ENCODE assay signal across 27 cellular contexts in the genomic region with DNA sequence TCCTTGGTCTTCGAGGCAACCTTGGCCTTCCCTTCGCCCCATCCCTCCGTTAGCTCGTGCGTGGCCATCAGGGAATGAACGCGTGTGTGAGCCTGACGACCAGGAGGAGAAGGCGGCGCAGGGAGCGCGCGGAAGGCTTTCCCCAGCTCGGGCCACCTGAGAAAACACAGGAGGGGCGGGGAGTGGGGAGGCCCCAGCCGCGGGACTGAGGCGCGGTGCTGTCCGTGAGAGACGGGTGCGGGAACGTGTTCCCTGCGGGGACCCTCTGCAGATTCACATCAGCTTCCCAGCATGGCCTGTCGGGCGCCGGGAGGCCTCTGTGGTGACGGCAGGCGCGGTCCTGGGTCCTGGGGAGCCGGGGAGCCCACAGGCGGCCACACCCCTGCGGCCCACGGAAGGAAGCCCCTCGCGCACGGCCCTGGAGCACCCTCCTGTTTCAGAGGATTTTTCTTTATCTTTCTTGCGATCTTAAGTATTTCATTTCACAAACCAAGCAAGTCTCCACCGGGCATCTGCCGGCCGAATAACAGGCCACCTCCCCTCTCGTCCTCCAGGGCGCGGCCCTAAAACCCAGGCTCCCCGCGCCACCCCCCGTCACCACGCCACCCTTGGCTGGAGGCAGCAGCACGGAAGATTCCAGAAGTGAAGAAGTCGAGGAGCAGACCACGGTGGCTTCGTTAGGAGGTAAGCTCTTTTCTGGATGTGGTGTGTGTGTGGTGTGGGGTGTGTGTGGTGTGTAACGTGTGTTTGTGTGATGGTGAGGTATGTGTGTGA.
DNase-seq lines count a peak whose midpoint lies in the region; ATAC-seq, FAIRE-seq and TF ChIP-seq lines count a peak whose summit lies in the region.
"Had no signal": no experiment of that assay in that cellular context is flagged by ENCODE, and none has a peak within 500 bp of the region (broad histone marks: within the 10 kb centered on the region; RNA-seq: fewer than 3 reads in every experiment).

No MANE protein-coding gene starts in this region.

- H3K27ac Mint-ChIP-seq in Calu3 (ENCODE audit: unreplicated experiment) = peak overlapping the region; percentile 9
- H3K27ac Mint-ChIP-seq: type B pancreatic cell had no signal

- H3K27ac ChIP-seq in left ventricle myocardium inferior (replicated peaks) (no peak overlapping the region), GM12878 (ENCODE audit: control insufficient read depth, insufficient read depth) (no peak overlapping the region), neuronal stem cell (replicated peaks; ENCODE audit: low read length) (no peak overlapping the region)
- H3K27ac ChIP-seq: adrenal gland, body of pancreas, C4-2B, esophagus muscularis mucosa, GM23248, heart right ventricle had no signal

- no peak overlapping the region for H3K18ac ChIP-seq in neuronal stem cell (ENCODE audit: low read length)

- no peak for TF ChIP-seq EP300 in GM12878 (IDR thresholded peaks at IDR 0.05; ENCODE audit: borderline replicate concordance in 1 of 2, control insufficient read depth in 1 of 2, low read depth in 2 of 2, low read length in 2 of 2)

- no peak overlapping the region for H2BK12ac ChIP-seq in neuronal stem cell (ENCODE audit: low read length)

- H4K91ac ChIP-seq in neuronal stem cell (ENCODE audit: low read depth, low read length, poor library complexity) = no peak overlapping the region

- H3K14ac ChIP-seq in neuronal stem cell (ENCODE audit: low read length) = peak overlapping the region; percentile 79

- peaks cover 38% of the 10 kb centered on the region for H3K4me1 ChIP-seq in left ventricle myocardium inferior
- H3K4me1 ChIP-seq in GM12878 (ENCODE audit: control insufficient read depth, insufficient read depth, low read length) = peaks cover 6% of the 10 kb centered on the region; the same call in 1 of the 2 replicates
- peaks cover 2 to 14% of the 10 kb centered on the region in 2 donors for H3K4me1 ChIP-seq in neuronal stem cell (ENCODE audit: control insufficient read depth in 2 of 2, insufficient read depth in 1 of 2, low read depth in 1 of 2, low read length in 2 of 2)

- H3K4me3 ChIP-seq in left ventricle myocardium inferior (no peak overlapping the region), GM12878 (no peak overlapping the region), neuronal stem cell (ENCODE audit: low read length in 2 of 2) (no peak overlapping the region)
- H3K4me3 ChIP-seq: adrenal gland, body of pancreas, esophagus muscularis mucosa, GM23248, heart right ventricle had no signal

- no peaks in the 10 kb centered on the region for H4K20me1 ChIP-seq in GM12878 (ENCODE audit: control insufficient read depth, insufficient read depth)

- H3K9ac ChIP-seq in GM12878 (ENCODE audit: control insufficient read depth, insufficient read depth, low read length) (no peak overlapping the region), neuronal stem cell (ENCODE audit: low read depth, low read length, poor library complexity) (no peak overlapping the region)
- H3K9ac ChIP-seq: GM23248 had no signal

- ATAC-seq in left ventricle myocardium superior (no peak), GM12878 (no peak)
- ATAC-seq: body of pancreas, heart right ventricle had no signal

- peaks cover 54% of the 10 kb centered on the region for H3K36me3 ChIP-seq in left ventricle myocardium inferior
- no peaks in the 10 kb centered on the region for H3K36me3 ChIP-seq in GM12878 (ENCODE audit: control insufficient read depth in 2 of 2, insufficient read depth in 2 of 2, low read length in 1 of 2)
- H3K36me3 ChIP-seq in neuronal stem cell (replicated peaks in 1 of 2; ENCODE audit: control insufficient read depth in 2 of 2, insufficient read depth in 2 of 2, low read length in 2 of 2) = peaks cover 0 to 20% of the 10 kb centered on the region in 2 donors

- H2AFZ ChIP-seq in GM12878 (ENCODE audit: control insufficient read depth, low read depth, low read length) = no peak overlapping the region
- no peak overlapping the region for H2AFZ ChIP-seq in neuronal stem cell (ENCODE audit: low read length)
- H2AFZ ChIP-seq: GM23248 had no signal

- no peak overlapping the region for H2AK5ac ChIP-seq in neuronal stem cell (ENCODE audit: low read depth, low read length)

- BruUV-seq in Calu3 (replicated peaks; lab: Mats Ljungman, UMichigan) (no TSS peak), GM12878 (replicated peaks; lab: Mats Ljungman, UMichigan) (no TSS peak)

- no peak overlapping the region for H3K4ac ChIP-seq in neuronal stem cell (ENCODE audit: low read length)

- H2BK5ac ChIP-seq in neuronal stem cell (ENCODE audit: low read length) = peak overlapping the region; percentile 39

- intact Hi-C loops in left ventricle myocardium superior (cut with micrococcal nuclease) (no loop called here), left ventricle myocardium inferior (cut with micrococcal nuclease) (no loop called here), Calu3 (cut with micrococcal nuclease; ENCODE audit: unreplicated experiment) (no loop called here), GM12878 (cut with micrococcal nuclease; ENCODE audit: unreplicated experiment) (loop anchor here (10.0 kb wide), 2 partner anchors 69 to 349 kb away; partner anchors contain the start of gene SLC19A1)

- DNase-seq in left ventricle myocardium superior (peak; percentile 26), left ventricle myocardium inferior (no peak), Calu3 (no peak), GM12878 (ENCODE audit: low read depth, low spot score) (no peak), neuronal stem cell (ENCODE audit: low spot score) (no peak), AG08396 (ENCODE audit: low spot score) (no peak), RKO (ENCODE audit: low spot score) (no peak)
- DNase-seq: activated CD4-positive, alpha-beta T cell treated with anti-CD3 and anti-CD28 coated beads, Interleukin-2, amount 50 U/mL, for 48 hours; adrenal gland; body of pancreas; cerebellar nuclear complex; foreskin fibroblast; GM23248; midbrain; NCI-H1092; NCI-H1694; NCI-H446; NCI-H82; stimulated activated CD4-positive, alpha-beta T cell treated with anti-CD3 and anti-CD28 coated beads, Interleukin-4, amount 100 ng/mL, for 4 hours had no signal

- H2BK15ac ChIP-seq in neuronal stem cell (ENCODE audit: low read length) = no peak overlapping the region

- H2BK120ac ChIP-seq in neuronal stem cell (ENCODE audit: low read depth, low read length) = no peak overlapping the region

- no peaks in the 10 kb centered on the region for H3K79me2 ChIP-seq in GM12878 (ENCODE audit: control insufficient read depth, insufficient read depth, low read length)

- CTCF ChIA-PET in Calu3 (lab: Charles Lee) (no interaction called here), GM12878 (lab: Yijun Ruan, JAX) (no interaction called here)

- peaks cover 14% of the 10 kb centered on the region for H3K79me1 ChIP-seq in neuronal stem cell (ENCODE audit: low read depth, low read length)

- in situ Hi-C loops in GM12878 (cut with MboI) = no loop called here

- H3K9me3 ChIP-seq in left ventricle myocardium inferior (replicated peaks) (no peaks in the 10 kb centered on the region), GM12878 (replicated peaks; ENCODE audit: control insufficient read depth, insufficient read depth, low read length) (no peaks in the 10 kb centered on the region; the same call in 2 of the 3 replicates), neuronal stem cell (replicated peaks in 1 of 2; ENCODE audit: control insufficient read depth in 2 of 2, insufficient read depth in 1 of 2, low read depth in 1 of 2, low read length in 2 of 2) (peaks cover 0 to 11% of the 10 kb centered on the region in 2 donors)
- H3K9me3 ChIP-seq: adrenal gland, body of pancreas, esophagus muscularis mucosa, heart right ventricle had no signal

- RAD21 ChIA-PET in GM12878 (lab: Charles Lee; ENCODE audit: unreplicated experiment) = no interaction called here

- no peak overlapping the region for H3K23ac ChIP-seq in neuronal stem cell (ENCODE audit: low read depth, low read length, poor library complexity)

- H3K9me3 Mint-ChIP-seq in Calu3 (ENCODE audit: low read depth, unreplicated experiment) = peaks cover 4% of the 10 kb centered on the region
- H3K9me3 Mint-ChIP-seq: nephron, type B pancreatic cell had no signal

- WGBS in GM12878 (ENCODE audit: insufficient coverage, insufficient replicate concordance, low lambda C conversion rate, missing lambda C conversion rate) = 86% methylated on average over 38 of the region's 53 CpGs
- WGBS in neuronal stem cell (ENCODE audit: extremely low coverage in 2 of 2, insufficient read length in 2 of 2, insufficient replicate concordance in 1 of 2), 2 donors = 100% methylated on average over 1 of the region's 53 CpGs

- no peak for FAIRE-seq in GM12878 (lab: Jason Lieb, UNC)
- FAIRE-seq: endometrium, keratinocyte, RCC 7860 had no signal

- no peak overlapping the region for H3K4me3 Mint-ChIP-seq in Calu3 (ENCODE audit: low read depth, unreplicated experiment)
- H3K4me3 Mint-ChIP-seq: nephron, type B pancreatic cell had no signal

- no peak overlapping the region for H3K4me2 ChIP-seq in GM12878 (ENCODE audit: control insufficient read depth, insufficient read depth)
- no peak overlapping the region for H3K4me2 ChIP-seq in neuronal stem cell (ENCODE audit: insufficient read depth, low read length, poor library complexity, severe bottlenecking)

- H3K36me3 Mint-ChIP-seq in Calu3 (ENCODE audit: insufficient read depth, unreplicated experiment) = peaks cover 18% of the 10 kb centered on the region

- H4K8ac ChIP-seq in neuronal stem cell (ENCODE audit: low read depth, low read length) = no peak overlapping the region

- no peak for TF ChIP-seq CTCF in left ventricle myocardium inferior (IDR thresholded peaks at IDR 0.05; ENCODE audit: borderline replicate concordance)
- no peak for TF ChIP-seq CTCF in Calu3 (IDR thresholded peaks at IDR 0.05; ENCODE audit: unreplicated experiment)
- no peak for TF ChIP-seq CTCF in GM12878 (IDR thresholded peaks at IDR 0.05 in 2 of 3, conservative IDR thresholded peaks at IDR 0.05 in 1 of 3; ENCODE audit: control insufficient read depth in 2 of 3, extremely low read depth in 1 of 3, insufficient read depth in 1 of 3, low read depth in 3 of 3, low read length in 3 of 3)

- SMC1A ChIA-PET in GM12878 (lab: Charles Lee; ENCODE audit: uncharacterized antibody, unreplicated experiment) = interaction anchor here (0.6 kb wide), 1 partner anchor 77 kb away, joined by 3 read pairs; no protein-coding TSS in a partner anchor

- POLR2A ChIA-PET in GM12878 (lab: Charles Lee) = no interaction called here

- no peak for TF ChIP-seq POLR2A in GM12878 (IDR thresholded peaks at IDR 0.05; ENCODE audit: low read depth, low read length)

- H3K27me3 ChIP-seq in left ventricle myocardium inferior (ENCODE audit: low read depth) = no peaks in the 10 kb centered on the region
- no peaks in the 10 kb centered on the region for H3K27me3 ChIP-seq in GM12878 (replicated peaks in 1 of 2; ENCODE audit: control insufficient read depth in 2 of 2, insufficient read depth in 2 of 2, low read length in 1 of 2)
- H3K27me3 ChIP-seq in neuronal stem cell (ENCODE audit: control insufficient read depth in 3 of 3, insufficient read depth in 3 of 3, low read depth in 1 of 3, low read length in 3 of 3) = peaks cover 0 to 25% (median 5%) of the 10 kb centered on the region in 3 experiments
- H3K27me3 ChIP-seq: adrenal gland, body of pancreas, esophagus muscularis mucosa, heart right ventricle had no signal

- no peaks in the 10 kb centered on the region for H3K27me3 Mint-ChIP-seq in Calu3 (ENCODE audit: unreplicated experiment)
- H3K27me3 Mint-ChIP-seq: type B pancreatic cell had no signal

- peaks cover 8% of the 10 kb centered on the region for H3K4me1 Mint-ChIP-seq in Calu3 (ENCODE audit: low read depth, unreplicated experiment)

- TF ChIP-seq RAD21 in GM12878 (IDR thresholded peaks at IDR 0.05; ENCODE audit: insufficient read depth, low read depth, low read length) = no peak
